8 cellular contexts compared by ENCODE assay signal in the genomic region with DNA sequence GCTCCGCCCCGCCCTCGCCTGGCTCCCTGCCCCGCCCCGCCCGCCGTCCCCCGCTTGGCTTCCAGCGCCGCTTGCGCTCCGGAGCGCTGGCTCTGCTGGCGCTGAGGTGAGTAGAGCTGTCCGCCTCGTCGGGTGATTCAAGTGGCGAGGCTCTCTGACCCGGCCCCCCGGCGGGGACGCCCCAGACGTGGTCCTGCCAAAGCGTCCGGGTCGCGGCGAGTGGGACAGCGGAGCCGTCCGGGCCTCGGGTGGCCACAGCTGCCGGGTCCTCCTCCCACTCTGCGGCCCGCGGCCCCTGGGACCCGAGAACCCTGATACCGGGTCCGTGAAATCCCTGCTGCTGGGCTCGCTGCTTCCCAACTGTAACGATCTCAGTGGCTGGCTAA. TPM values are rescaled to one million over a fixed set of nuclear protein-coding genes. Genes with fewer than 3 reads are reported as not detected.
DNase-seq lines count a peak whose midpoint lies in the region; ATAC-seq and TF ChIP-seq lines count a peak whose summit lies in the region.

A gene (plus strand): TSS at position 46 of the 386 bp plus-strand sequence. CDS start 4,477 bp downstream, outside the sequence.

- H3K27me3 ChIP-seq in BE2C: no peaks in the 10 kb centered on the region
- H3K27me3 ChIP-seq in ovary: no peaks in the 10 kb centered on the region

- peak within 1 kb of the TSS; percentile 75 to 81 for H3K27ac ChIP-seq in ovary

- peak within 1 kb of the TSS; percentile 85 for H3K4me3 Mint-ChIP-seq in T-helper 17 cell

- H3K4me1 Mint-ChIP-seq in T-helper 17 cell: peaks cover 18% of the 10 kb centered on the region

- intact Hi-C loops in ovary (cut with DNase I): no loop called here

- H3K4me3 ChIP-seq in BE2C (ENCODE audit: low read depth, low read length): peak within 1 kb of the TSS; percentile 82
- H3K4me3 ChIP-seq in foreskin fibroblast (ENCODE audit: low read depth in 1 of 2, low read length in 2 of 2): peak within 1 kb of the TSS; percentile 87 to 94
- peak within 1 kb of the TSS; percentile 71 for H3K4me3 ChIP-seq in ovary

- H3K4me1 ChIP-seq in BE2C: no peaks in the 10 kb centered on the region; the same call in 1 of the 2 replicates
- peaks cover 5% of the 10 kb centered on the region for H3K4me1 ChIP-seq in ovary (ENCODE audit: insufficient read depth)

- H3K36me3 ChIP-seq in BE2C (no peaks in the 10 kb centered on the region; the same call in none of the 2 replicates), ovary (no peaks in the 10 kb centered on the region)

- peak; percentile 36 for ATAC-seq in GM21390 (IDR thresholded peaks at IDR 0.05; ENCODE audit: unreplicated experiment)
- ATAC-seq in T-helper 17 cell: peak; percentile 20
- ATAC-seq in HG02938 (IDR thresholded peaks at IDR 0.05; ENCODE audit: unreplicated experiment): no peak

- H3K27me3 Mint-ChIP-seq in T-helper 17 cell: no peaks in the 10 kb centered on the region

- H3K27ac Mint-ChIP-seq in T-helper 17 cell: peak within 1 kb of the TSS; percentile 54

- no peaks in the 10 kb centered on the region for H3K9me3 ChIP-seq in BE2C
- H3K9me3 ChIP-seq in T-helper 17 cell (ENCODE audit: control insufficient read depth, low read length, poor library complexity, severe bottlenecking): no peaks in the 10 kb centered on the region
- H3K9me3 ChIP-seq in ovary: no peaks in the 10 kb centered on the region

- DNase-seq in BE2C (no peak), T-helper 17 cell (no peak), foreskin fibroblast (no peak), ovary (no peak), T-helper 9 cell (no peak), RPMI8226 (no peak)

- WGBS in ovary, 3 donors: 0% methylated on average over 13 to 41 of the region's 41 CpGs

- TF ChIP-seq POLR2A in ovary (IDR thresholded peaks at IDR 0.05): peak; percentile 8

- H3K36me3 Mint-ChIP-seq in T-helper 17 cell (ENCODE audit: low read depth): peaks cover 2% of the 10 kb centered on the region

- no peak for TF ChIP-seq EP300 in ovary (IDR thresholded peaks at IDR 0.05)

- TF ChIP-seq CTCF in BE2C (IDR thresholded peaks at IDR 0.05; ENCODE audit: low read depth, low read length) (no peak), foreskin fibroblast (IDR thresholded peaks at IDR 0.05; ENCODE audit: low read depth, low read length) (no peak), ovary (IDR thresholded peaks at IDR 0.05) (no peak)

RNA-seq across cellular contexts. Expression of the gene that starts here (rescaled TPM):
- polyA plus RNA-seq in BE2C (2012; ENCODE audit: insufficient read depth, insufficient read length, low read depth): 13.2 TPM
- total RNA-seq in T-helper 17 cell (10 to 100 TPM; 12.6 to 15.6 TPM), ovary (10 to 100 TPM; 16.6 to 39.7 (median 19.6) TPM)
- polyA plus RNA-seq in ovary: 10 to 100 TPM; 11.3 to 33.8 TPM
